In the genomic region with DNA sequence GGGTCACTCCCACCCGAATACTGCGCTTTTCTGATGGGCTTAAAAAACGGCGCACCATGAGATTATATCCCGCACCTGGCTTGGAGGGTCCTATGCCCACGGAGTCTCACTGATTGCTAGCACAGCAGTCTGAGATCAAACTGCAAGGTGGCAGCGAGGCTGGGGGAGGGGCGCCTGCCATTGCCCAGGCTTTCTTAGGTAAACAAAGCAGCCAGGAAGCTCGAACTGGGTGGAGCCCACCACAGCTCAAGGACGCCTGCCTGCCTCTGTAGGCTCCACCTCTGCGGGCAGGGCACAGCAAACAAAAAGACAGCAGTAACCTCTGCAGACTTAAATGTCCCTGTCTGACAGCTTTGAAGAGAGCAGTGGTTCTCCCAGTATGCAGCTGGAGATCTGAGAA, we compare ENCODE assay signal across 1 cellular context.
TF ChIP-seq lines count a peak whose summit lies in the region.
"Not testable (repeated sequence)": the region's sequence is repeated elsewhere in the genome, so short reads cannot be mapped to it uniquely, and the experiment has no call there.

No MANE protein-coding gene starts in this region.

TF ChIP-seq in HepG2, 621 proteins besides CTCF, POLR2A, EP300 and RAD21 (continued from another document):
- TF ChIP-seq, protein P1, sequence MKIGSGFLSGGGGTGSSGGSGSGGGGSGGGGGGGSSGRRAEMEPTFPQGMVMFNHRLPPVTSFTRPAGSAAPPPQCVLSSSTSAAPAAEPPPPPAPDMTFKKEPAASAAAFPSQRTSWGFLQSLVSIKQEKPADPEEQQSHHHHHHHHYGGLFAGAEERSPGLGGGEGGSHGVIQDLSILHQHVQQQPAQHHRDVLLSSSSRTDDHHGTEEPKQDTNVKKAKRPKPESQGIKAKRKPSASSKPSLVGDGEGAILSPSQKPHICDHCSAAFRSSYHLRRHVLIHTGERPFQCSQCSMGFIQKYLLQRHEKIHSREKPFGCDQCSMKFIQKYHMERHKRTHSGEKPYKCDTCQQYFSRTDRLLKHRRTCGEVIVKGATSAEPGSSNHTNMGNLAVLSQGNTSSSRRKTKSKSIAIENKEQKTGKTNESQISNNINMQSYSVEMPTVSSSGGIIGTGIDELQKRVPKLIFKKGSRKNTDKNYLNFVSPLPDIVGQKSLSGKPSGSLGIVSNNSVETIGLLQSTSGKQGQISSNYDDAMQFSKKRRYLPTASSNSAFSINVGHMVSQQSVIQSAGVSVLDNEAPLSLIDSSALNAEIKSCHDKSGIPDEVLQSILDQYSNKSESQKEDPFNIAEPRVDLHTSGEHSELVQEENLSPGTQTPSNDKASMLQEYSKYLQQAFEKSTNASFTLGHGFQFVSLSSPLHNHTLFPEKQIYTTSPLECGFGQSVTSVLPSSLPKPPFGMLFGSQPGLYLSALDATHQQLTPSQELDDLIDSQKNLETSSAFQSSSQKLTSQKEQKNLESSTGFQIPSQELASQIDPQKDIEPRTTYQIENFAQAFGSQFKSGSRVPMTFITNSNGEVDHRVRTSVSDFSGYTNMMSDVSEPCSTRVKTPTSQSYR (CRISPR knock-in tag; IDR thresholded peaks at IDR 0.05; ENCODE audit: borderline replicate concordance) = peak; percentile 77
- TF ChIP-seq FOXA1 (IDR thresholded peaks at IDR 0.05) = not testable (repeated sequence)
- TF ChIP-seq FOXA1 (CRISPR knock-in tag; IDR thresholded peaks at IDR 0.05) = peak; percentile 56
